Comparison of ENCODE assay signal across 1 cellular context in genomic region chr7:29538322-29538874, GRCh38.
TF ChIP-seq lines count a peak whose summit lies in the region.

No MANE protein-coding gene starts in this region.

TF ChIP-seq in H1, 55 proteins besides CTCF, POLR2A, EP300 and RAD21:
- TF ChIP-seq KDM1A (IDR thresholded peaks at IDR 0.05; ENCODE audit: borderline replicate concordance, low read length) (no peak), RNF2 (IDR thresholded peaks at IDR 0.05; ENCODE audit: borderline replicate concordance, low read depth, low read length, missing control alignments, poor library complexity, severe bottlenecking) (no peak), KDM5A (IDR thresholded peaks at IDR 0.05; ENCODE audit: low read length) (no peak), NRF1 (IDR thresholded peaks at IDR 0.05; ENCODE audit: low read depth, low read length) (no peak), HDAC2 (IDR thresholded peaks at IDR 0.05; ENCODE audit: borderline replicate concordance in 1 of 2, low read depth in 2 of 2, low read length in 2 of 2) (no peak), SIRT6 (IDR thresholded peaks at IDR 0.05; ENCODE audit: low read length) (no peak), USF2 (IDR thresholded peaks at IDR 0.05; ENCODE audit: low read length) (no peak), FOSL1 (IDR thresholded peaks at IDR 0.05; ENCODE audit: insufficient read depth, low read depth, low read length) (no peak), SRF (IDR thresholded peaks at IDR 0.05; ENCODE audit: low read depth, low read length) (no peak), RFX5 (IDR thresholded peaks at IDR 0.05; ENCODE audit: borderline replicate concordance, low read depth, low read length) (no peak), CHD1 (IDR thresholded peaks at IDR 0.05; ENCODE audit: low read depth, low read length) (no peak)
